In the genomic region with DNA sequence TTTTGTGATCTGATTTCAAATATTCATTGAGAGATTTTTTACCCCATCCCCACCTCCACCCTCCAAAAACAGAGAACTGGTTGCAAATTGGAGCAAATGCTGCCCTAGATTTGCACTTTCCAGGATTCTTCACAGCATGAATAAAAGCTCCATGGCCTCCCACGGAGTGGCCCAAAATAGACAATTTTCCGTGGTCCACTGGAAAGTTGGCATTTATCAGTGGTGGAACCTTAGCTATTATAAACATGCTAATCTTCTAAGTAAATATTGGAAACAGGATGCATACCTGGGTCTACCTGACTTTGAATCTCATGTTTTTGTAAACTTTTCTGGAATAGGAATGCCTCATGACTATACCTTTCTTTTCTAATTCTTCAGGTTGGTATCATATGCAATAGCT, we compare ENCODE assay signal across 11 cellular contexts.
"Had no signal": no experiment of that assay in that cellular context is flagged by ENCODE, and none has a peak within 500 bp of the region (broad histone marks: within the 10 kb centered on the region; RNA-seq: fewer than 3 reads in every experiment).

No MANE protein-coding gene starts in this region.

- H3K4me1 ChIP-seq: HAP-1 had no signal

- H2AFZ ChIP-seq: GM23248, GM23338 had no signal

- DNase-seq: GM23248, GOT3, H7, H9, HCEC 1CT, HFFc6 had no signal

- FAIRE-seq: H1, H54 had no signal

- H3K4me2 ChIP-seq: GM23338 had no signal

- H3K9me3 ChIP-seq: HAP-1 had no signal

- ATAC-seq: GM23338, HCT116 had no signal

- H3K9ac ChIP-seq: GM23248 had no signal

- H3K4me3 ChIP-seq: GM23248, GM23338, HAP-1 had no signal

- H3K27ac ChIP-seq: GM23248 had no signal

- H3K36me3 ChIP-seq: HAP-1 had no signal
